Comparison of ENCODE assay signal across 9 cellular contexts in genomic region chr11:62206436-62207066, GRCh38. TPM values are rescaled to one million over a fixed set of nuclear protein-coding genes. Genes with fewer than 3 reads are reported as not detected.
"Had no signal": no experiment of that assay in that cellular context is flagged by ENCODE, and none has a peak within 500 bp of the region (broad histone marks: within the 10 kb centered on the region; RNA-seq: fewer than 3 reads in every experiment).

No MANE protein-coding gene starts in this region.

RNA-seq across cellular contexts. Expression of gene SCGB2A1, which starts 1.9 kb away (rescaled TPM):
- total RNA-seq: activated CD4-positive, alpha-beta memory T cell treated with anti-CD3 and anti-CD28 coated beads, Interleukin-2, amount 10 ng/mL, durations not matched to agents 7 days and 5 days; activated CD8-positive, alpha-beta memory T cell treated with anti-CD3 and anti-CD28 coated beads, Interleukin-2, amount 10 ng/mL, durations not matched to agents 7 days and 5 days; bronchial epithelial cell; MCF 10A; NCI-H460; RPMI7951; SJCRH30; T-helper 1 cell treated with Interleukin-12 subunit alpha and Interleukin-12 subunit beta and Interleukin-4 antibody, amounts not matched to agents 30 ng/mL and 1 ng/mL, for 36 hours; T-helper 2 cell treated with Interferon-gamma antibody and Interleukin-4, amounts not matched to agents 100 ng/mL and 5 ng/mL, for 36 hours had no signal

RNA-seq across cellular contexts. Expression of gene SCGB1D1, which starts 16.5 kb away (rescaled TPM):
- total RNA-seq: activated CD4-positive, alpha-beta memory T cell treated with anti-CD3 and anti-CD28 coated beads, Interleukin-2, amount 10 ng/mL, durations not matched to agents 7 days and 5 days; activated CD8-positive, alpha-beta memory T cell treated with anti-CD3 and anti-CD28 coated beads, Interleukin-2, amount 10 ng/mL, durations not matched to agents 7 days and 5 days; bronchial epithelial cell; MCF 10A; NCI-H460; RPMI7951; SJCRH30; T-helper 1 cell treated with Interleukin-12 subunit alpha and Interleukin-12 subunit beta and Interleukin-4 antibody, amounts not matched to agents 30 ng/mL and 1 ng/mL, for 36 hours; T-helper 2 cell treated with Interferon-gamma antibody and Interleukin-4, amounts not matched to agents 100 ng/mL and 5 ng/mL, for 36 hours had no signal

RNA-seq across cellular contexts. Expression of gene SCGB1D2, which starts 35.5 kb away (rescaled TPM):
- total RNA-seq: activated CD4-positive, alpha-beta memory T cell treated with anti-CD3 and anti-CD28 coated beads, Interleukin-2, amount 10 ng/mL, durations not matched to agents 7 days and 5 days; activated CD8-positive, alpha-beta memory T cell treated with anti-CD3 and anti-CD28 coated beads, Interleukin-2, amount 10 ng/mL, durations not matched to agents 7 days and 5 days; bronchial epithelial cell; MCF 10A; NCI-H460; RPMI7951; SJCRH30; T-helper 1 cell treated with Interleukin-12 subunit alpha and Interleukin-12 subunit beta and Interleukin-4 antibody, amounts not matched to agents 30 ng/mL and 1 ng/mL, for 36 hours; T-helper 2 cell treated with Interferon-gamma antibody and Interleukin-4, amounts not matched to agents 100 ng/mL and 5 ng/mL, for 36 hours had no signal
